Comparison of ENCODE assay signal across 19 cellular contexts in the genomic region with DNA sequence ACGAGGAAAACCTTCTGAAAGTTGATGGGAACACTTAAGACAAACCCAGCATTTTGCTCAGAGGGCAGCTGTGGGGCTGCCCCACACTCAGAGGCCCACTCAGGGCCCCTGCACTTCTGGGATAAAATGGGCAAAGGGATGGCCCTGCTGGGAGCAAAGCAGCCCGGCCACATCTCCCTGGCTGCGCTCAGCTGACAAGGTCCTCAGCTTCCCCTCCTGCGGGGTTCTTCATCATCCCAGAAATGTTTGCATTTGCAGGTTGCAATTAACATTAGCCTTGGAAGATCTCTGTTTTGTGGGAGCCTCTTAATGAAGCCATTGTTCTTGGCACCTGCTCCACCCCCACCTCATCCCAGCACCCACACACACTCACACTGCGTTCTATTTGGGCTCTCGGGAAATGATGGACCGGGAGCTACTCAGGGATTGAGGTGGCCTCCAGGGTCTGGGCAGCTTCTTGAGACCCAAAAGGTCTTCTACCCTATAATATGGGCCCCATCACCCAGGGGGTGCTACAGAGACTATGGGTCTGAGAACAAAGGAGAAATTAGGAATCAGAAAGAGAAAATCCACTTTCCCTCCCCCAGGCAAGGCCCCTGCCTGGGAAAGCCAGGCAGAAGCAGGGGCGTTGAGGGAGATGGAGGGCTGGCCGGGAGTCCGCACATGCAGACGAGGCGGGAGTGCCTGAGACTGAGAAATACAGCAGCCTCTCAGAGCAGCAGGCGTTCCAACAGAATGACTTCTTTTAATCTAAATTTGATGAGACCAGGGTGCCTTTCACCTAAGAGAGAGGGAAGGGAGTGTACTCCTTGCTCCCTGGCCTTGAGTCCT. TPM values are rescaled to one million over a fixed set of nuclear protein-coding genes. Genes with fewer than 3 reads are reported as not detected.
DNase-seq lines count a peak whose midpoint lies in the region; ATAC-seq and TF ChIP-seq lines count a peak whose summit lies in the region.
"Had no signal": no experiment of that assay in that cellular context is flagged by ENCODE, and none has a peak within 500 bp of the region (broad histone marks: within the 10 kb centered on the region; RNA-seq: fewer than 3 reads in every experiment).

No MANE protein-coding gene starts in this region.

- peaks cover 6% of the 10 kb centered on the region for H3K27me3 Mint-ChIP-seq in progenitor cell of endocrine pancreas

- H3K36me3 ChIP-seq in WERI-Rb-1, result no peaks in the 10 kb centered on the region
- H3K36me3 ChIP-seq: BE2C had no signal

- no peaks in the 10 kb centered on the region for H3K27me3 ChIP-seq in WERI-Rb-1 (ENCODE audit: insufficient read depth, low read depth, severe bottlenecking)
- H3K27me3 ChIP-seq: BE2C had no signal

- no peaks in the 10 kb centered on the region for H3K9me3 Mint-ChIP-seq in progenitor cell of endocrine pancreas (ENCODE audit: low read depth)

- H3K36me3 Mint-ChIP-seq in progenitor cell of endocrine pancreas (ENCODE audit: insufficient read depth), result no peaks in the 10 kb centered on the region

- H3K27ac Mint-ChIP-seq in progenitor cell of endocrine pancreas, result peak overlapping the region; percentile 97
- H3K27ac Mint-ChIP-seq: HFFc6 had no signal

- TF ChIP-seq CTCF in WERI-Rb-1 (IDR thresholded peaks at IDR 0.05; ENCODE audit: low read depth, low read length) (no peak), progenitor cell of endocrine pancreas (IDR thresholded peaks at IDR 0.05; ENCODE audit: unreplicated experiment) (no peak)

- DNase-seq in NCI-H526 (lab: John Stamatoyannopoulos, UW), result peak; percentile 34 to 36
- DNase-seq in WERI-Rb-1, result peak; percentile 5
- DNase-seq in islet precursor cell, result peak; percentile 43
- DNase-seq in progenitor cell of endocrine pancreas (ENCODE audit: low spot score, unreplicated experiment), result no peak
- DNase-seq in HEK293T (ENCODE audit: extremely low spot score), result no peak
- no peak for DNase-seq in middle frontal gyrus (ENCODE audit: extremely low spot score, low spot score)
- DNase-seq: BE2C; EL; HFFc6; Kasumi-1; NCI-H1417 treated with DMSO at 0.1 percent for 48 hours; NCI-H187 treated with DMSO at 0.1 percent for 48 hours; NCI-H2107; NCI-H2227 treated with DMSO at 0.1 percent for 48 hours; NCI-H510A; NCI-H774; NK-92 treated with Interleukin-12 subunit alpha and Interleukin-12 subunit beta, amount 100 ng/mL, for 24 hours had no signal

- peaks cover 21% of the 10 kb centered on the region for H3K4me1 Mint-ChIP-seq in progenitor cell of endocrine pancreas (ENCODE audit: low read depth)

- H3K27ac ChIP-seq in WERI-Rb-1, result no peak overlapping the region

- POLR2A ChIA-PET in HEK293T (lab: Yijun Ruan, JAX), result no interaction called here

- no peak overlapping the region for H3K4me3 Mint-ChIP-seq in progenitor cell of endocrine pancreas (ENCODE audit: low read depth)
- H3K4me3 Mint-ChIP-seq: HFFc6 had no signal

- no peak for ATAC-seq in GM18517 (IDR thresholded peaks at IDR 0.05; ENCODE audit: unreplicated experiment)
- ATAC-seq: Panc1 had no signal

- H3K4me3 ChIP-seq in WERI-Rb-1 (ENCODE audit: low read depth, low read length), result no peak overlapping the region

- H3K9me3 ChIP-seq in WERI-Rb-1 (ENCODE audit: severe bottlenecking), result no peaks in the 10 kb centered on the region
- H3K9me3 ChIP-seq: BE2C had no signal

- CTCF ChIA-PET in HEK293T (lab: Yijun Ruan, JAX), result no interaction called here

TF ChIP-seq in HEK293T, 16 proteins besides CTCF, POLR2A, EP300 and RAD21:
- TF ChIP-seq, protein P1, sequence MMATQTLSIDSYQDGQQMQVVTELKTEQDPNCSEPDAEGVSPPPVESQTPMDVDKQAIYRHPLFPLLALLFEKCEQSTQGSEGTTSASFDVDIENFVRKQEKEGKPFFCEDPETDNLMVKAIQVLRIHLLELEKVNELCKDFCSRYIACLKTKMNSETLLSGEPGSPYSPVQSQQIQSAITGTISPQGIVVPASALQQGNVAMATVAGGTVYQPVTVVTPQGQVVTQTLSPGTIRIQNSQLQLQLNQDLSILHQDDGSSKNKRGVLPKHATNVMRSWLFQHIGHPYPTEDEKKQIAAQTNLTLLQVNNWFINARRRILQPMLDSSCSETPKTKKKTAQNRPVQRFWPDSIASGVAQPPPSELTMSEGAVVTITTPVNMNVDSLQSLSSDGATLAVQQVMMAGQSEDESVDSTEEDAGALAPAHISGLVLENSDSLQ (IDR thresholded peaks at IDR 0.05), result no peak
- no peak for TF ChIP-seq CTBP1 (IDR thresholded peaks at IDR 0.05; ENCODE audit: borderline replicate concordance)
- no peak for TF ChIP-seq SUZ12 (IDR thresholded peaks at IDR 0.05)
- no peak for TF ChIP-seq BHLHE40 (IDR thresholded peaks at IDR 0.05; ENCODE audit: borderline replicate concordance)
- TF ChIP-seq ZNF384 (IDR thresholded peaks at IDR 0.05), result no peak
- no peak for TF ChIP-seq TARDBP (IDR thresholded peaks at IDR 0.05)
- no peak for TF ChIP-seq NFRKB (IDR thresholded peaks at IDR 0.05)
- TF ChIP-seq SP1 (IDR thresholded peaks at IDR 0.05), result no peak
- no peak for TF ChIP-seq L3MBTL2 (conservative IDR thresholded peaks at IDR 0.05)
- no peak for TF ChIP-seq LEF1 (IDR thresholded peaks at IDR 0.05; ENCODE audit: borderline replicate concordance)
- TF ChIP-seq FOXK2 (IDR thresholded peaks at IDR 0.05), result no peak

RNA-seq across cellular contexts. Expression of gene RPL38, which starts 53.7 kb away (rescaled TPM):
- total RNA-seq in progenitor cell of endocrine pancreas, result 798 and 811 TPM in 2 replicates

Comparison
In these comparisons a context has a peak if more than half of its experiments do, and no peak if none do; other contexts are left out.
1. DNase-seq: peak in NCI-H526 (2 of 2), WERI-Rb-1 (single experiment) and islet precursor cell (single experiment); none in progenitor cell of endocrine pancreas (single experiment), HEK293T (single experiment) and middle frontal gyrus (single experiment).